20 cellular contexts compared by ENCODE assay signal in genomic region chr14:95981939-95982338, GRCh38. TPM values are rescaled to one million over a fixed set of nuclear protein-coding genes. Genes with fewer than 3 reads are reported as not detected.
DNase-seq lines count a peak whose midpoint lies in the region; ATAC-seq and TF ChIP-seq lines count a peak whose summit lies in the region.
"Had no signal": no experiment of that assay in that cellular context is flagged by ENCODE, and none has a peak within 500 bp of the region (broad histone marks: within the 10 kb centered on the region; RNA-seq: fewer than 3 reads in every experiment).

No MANE protein-coding gene starts in this region.

- no peak overlapping the region for H3K18ac ChIP-seq in H9 (ENCODE audit: insufficient read length, low read depth, low read length)
- peak overlapping the region; percentile 21 for H3K18ac ChIP-seq in mesendoderm (ENCODE audit: low read length)

- H2BK120ac ChIP-seq in H9 (ENCODE audit: low read depth, low read length, poor library complexity, severe bottlenecking) (no peak overlapping the region), mesendoderm (ENCODE audit: low read depth, low read length) (no peak overlapping the region)

- no peaks in the 10 kb centered on the region for H4K20me1 ChIP-seq in H9 (ENCODE audit: control insufficient read depth, insufficient read depth, insufficient read length)

- H3K56ac ChIP-seq in H9 (ENCODE audit: insufficient read length, low read depth, low read length) (peak overlapping the region; percentile 47), mesendoderm (ENCODE audit: low read length) (peak overlapping the region; percentile 47)

- H2BK15ac ChIP-seq in H9 (ENCODE audit: low read depth, low read length) (no peak overlapping the region), mesendoderm (replicated peaks; ENCODE audit: low read depth) (no peak overlapping the region)

- peaks cover 1% of the 10 kb centered on the region; the same call in 1 of the 2 replicates for H3K27me3 Mint-ChIP-seq in H9 (ENCODE audit: low read depth)

- no peak for TF ChIP-seq CTCF in H9 (conservative IDR thresholded peaks at IDR 0.05)

- H2BK20ac ChIP-seq in H9 (ENCODE audit: low read depth, low read length, poor library complexity, severe bottlenecking), result no peak overlapping the region

- H3K4me1 Mint-ChIP-seq in H9, result peaks cover 22 to 24% of the 10 kb centered on the region in 2 experiments

- no CpG with 5 or more reads among the region's 3 CpGs for WGBS in H9 (ENCODE audit: extremely low coverage, insufficient read length, low lambda C conversion rate)
- no CpG with 5 or more reads among the region's 3 CpGs for WGBS in mesendoderm (ENCODE audit: extremely low coverage, insufficient coverage, low lambda C conversion rate)

- H3K36me3 ChIP-seq in mesendoderm (ENCODE audit: control insufficient read depth, insufficient read depth, low read length), result no peaks in the 10 kb centered on the region
- H3K36me3 ChIP-seq: Peyer's patch had no signal

- no peaks in the 10 kb centered on the region for H3K23me2 ChIP-seq in H9 (ENCODE audit: insufficient read length, low read depth, low read length, poor library complexity, severe bottlenecking)

- no peaks in the 10 kb centered on the region for H3K27me3 ChIP-seq in H9 (ENCODE audit: insufficient read depth, low read length)
- no peaks in the 10 kb centered on the region for H3K27me3 ChIP-seq in mesendoderm (ENCODE audit: insufficient read depth, low read length, poor library complexity)
- H3K27me3 ChIP-seq: Peyer's patch had no signal

- H3K4ac ChIP-seq in H9 (ENCODE audit: low read depth, low read length) (no peak overlapping the region; the same call in 1 of the 2 replicates), mesendoderm (ENCODE audit: low read depth, low read length) (no peak overlapping the region)

- no peak overlapping the region for H3K4me3 Mint-ChIP-seq in H9
- H3K4me3 Mint-ChIP-seq: T-helper 1 cell treated with Interleukin-12 subunit alpha and Interleukin-12 subunit beta and Interleukin-4 antibody, amounts not matched to agents 30 μg/mL and 1 μg/mL, for 36 hours had no signal

- H4K5ac ChIP-seq in H9 (ENCODE audit: insufficient read length, low read depth, low read length) (no peak overlapping the region), mesendoderm (ENCODE audit: low read length) (no peak overlapping the region)

- no peaks in the 10 kb centered on the region for H3K9me3 ChIP-seq in H9 (ENCODE audit: control insufficient read depth, low read depth, low read length)
- H3K9me3 ChIP-seq: Peyer's patch had no signal

- H3K27ac Mint-ChIP-seq in H9, result no peak overlapping the region; a peak in 1 of 7 replicates
- H3K27ac Mint-ChIP-seq: T-helper 1 cell treated with Interleukin-12 subunit alpha and Interleukin-12 subunit beta and Interleukin-4 antibody, amounts not matched to agents 30 μg/mL and 1 μg/mL, for 36 hours had no signal

- H3K4me3 ChIP-seq in mesendoderm (ENCODE audit: low read length), result no peak overlapping the region
- H3K4me3 ChIP-seq: GM23248, Peyer's patch, SK-N-MC had no signal

- no peak overlapping the region for H3T11ph ChIP-seq in H9 (ENCODE audit: low read length)

- H3K4me2 ChIP-seq in H9 (ENCODE audit: insufficient read depth, insufficient read length, low read length), result no peak overlapping the region
- no peak overlapping the region for H3K4me2 ChIP-seq in mesendoderm (ENCODE audit: low read length)

- H2BK12ac ChIP-seq in H9 (ENCODE audit: insufficient read length, low read depth, low read length), result peak overlapping the region; percentile 7

- H3K4me1 ChIP-seq in H9 (ENCODE audit: insufficient read depth, low read length), result peaks cover 18% of the 10 kb centered on the region
- peaks cover 13% of the 10 kb centered on the region for H3K4me1 ChIP-seq in mesendoderm (ENCODE audit: control insufficient read depth, low read depth, low read length)
- H3K4me1 ChIP-seq: Peyer's patch had no signal

- no peak overlapping the region for H2BK5ac ChIP-seq in H9 (ENCODE audit: insufficient read length, low read length)
- H2BK5ac ChIP-seq in mesendoderm (ENCODE audit: low read length), result no peak overlapping the region

- H3K27ac ChIP-seq in H9 (ENCODE audit: insufficient read length, low read depth, low read length), result no peak overlapping the region
- H3K27ac ChIP-seq in mesendoderm (ENCODE audit: low read depth, low read length), result no peak overlapping the region
- H3K27ac ChIP-seq: GM23248, HL-60, Peyer's patch, SK-N-MC had no signal

- ATAC-seq in HG02973 (IDR thresholded peaks at IDR 0.05; ENCODE audit: unreplicated experiment), result no peak
- no peak for ATAC-seq in HG03095 (IDR thresholded peaks at IDR 0.05; ENCODE audit: unreplicated experiment)

- H3K9ac ChIP-seq in H9 (ENCODE audit: extremely low read depth, insufficient read length, low read length), result no peak overlapping the region
- H3K9ac ChIP-seq in mesendoderm (ENCODE audit: low read length), result no peak overlapping the region
- H3K9ac ChIP-seq: GM23248 had no signal

- H2AK5ac ChIP-seq in H9 (ENCODE audit: insufficient read length, low read length), result peak overlapping the region; percentile 9
- H2AK5ac ChIP-seq in mesendoderm (ENCODE audit: low read length), result peak overlapping the region; percentile 68

- no peak overlapping the region for H4K8ac ChIP-seq in H9 (replicated peaks; ENCODE audit: insufficient read length, low read depth, low read length)
- H4K8ac ChIP-seq in mesendoderm (ENCODE audit: low read depth, low read length), result no peak overlapping the region

- H3K79me2 ChIP-seq in H9 (ENCODE audit: insufficient read depth, low read length) (no peaks in the 10 kb centered on the region), mesendoderm (ENCODE audit: control insufficient read depth, insufficient read depth, low read length) (no peaks in the 10 kb centered on the region)

- H3K23ac ChIP-seq in H9 (ENCODE audit: insufficient read length, low read depth, low read length) (no peak overlapping the region), mesendoderm (ENCODE audit: low read length) (no peak overlapping the region)

- H4K91ac ChIP-seq in H9 (ENCODE audit: insufficient read length, low read depth, low read length), result no peak overlapping the region

- no peak overlapping the region for H3K14ac ChIP-seq in H9 (ENCODE audit: insufficient read depth, low read length)

- H2AFZ ChIP-seq in H9 (ENCODE audit: low read length), result no peak overlapping the region
- H2AFZ ChIP-seq: GM23248 had no signal

- peak; percentile 3 for DNase-seq in NCI-H510A treated with DMSO at 0.1 percent for 48 hours (lab: John Stamatoyannopoulos, UW)
- no peak for DNase-seq in NCI-H510A (lab: John Stamatoyannopoulos, UW)
- DNase-seq in H9, result no peak
- peak; percentile 23 for DNase-seq in ecto neural progenitor cell (ENCODE audit: low spot score)
- peak; percentile 31 for DNase-seq in mesendoderm
- DNase-seq in NCI-H345 (lab: John Stamatoyannopoulos, UW), result no peak
- DNase-seq: DMS153, GM23248, HCEC 1CT, NCI-H1048, NCI-H1694, NCI-H2029 treated with DMSO at 0.1 percent for 48 hours, NCI-H82, Peyer's patch, SHP77 treated with DMSO at 0.1 percent for 48 hours had no signal

- H3K79me1 ChIP-seq in H9 (ENCODE audit: insufficient read depth, low read depth, low read length, poor library complexity, severe bottlenecking) (no peaks in the 10 kb centered on the region), mesendoderm (ENCODE audit: low read length) (no peaks in the 10 kb centered on the region)

- no peaks in the 10 kb centered on the region; a peak in 1 of 5 replicates for H3K9me3 Mint-ChIP-seq in H9
- H3K9me3 Mint-ChIP-seq: T-helper 1 cell treated with Interleukin-12 subunit alpha and Interleukin-12 subunit beta and Interleukin-4 antibody, amounts not matched to agents 30 μg/mL and 1 μg/mL, for 36 hours had no signal

- no peaks in the 10 kb centered on the region; a peak in 1 of 7 replicates for H3K36me3 Mint-ChIP-seq in H9 (ENCODE audit: insufficient read depth in 1 of 3, low read depth in 3 of 3)

RNA-seq across cellular contexts. Expression of gene C14orf132, which starts 57.2 kb away (rescaled TPM):
- total RNA-seq in H9 (2021), result 5.7 and 7.7 TPM in 2 replicates
- 18.8 TPM for polyA plus RNA-seq in mesendoderm (2013, experiment 1 of 2)
- 18.0 TPM for polyA plus RNA-seq in mesendoderm (2013, experiment 2 of 2)

Comparison
In these comparisons a context has a peak if more than half of its experiments do, and no peak if none do; other contexts are left out.
1. DNase-seq: peak in NCI-H510A treated with DMSO at 0.1 percent for 48 hours (single experiment), ecto neural progenitor cell (single experiment) and mesendoderm (single experiment); none in NCI-H510A (single experiment), H9 (single experiment) and NCI-H345 (single experiment).